8 cellular contexts compared by ENCODE assay signal in the genomic region with DNA sequence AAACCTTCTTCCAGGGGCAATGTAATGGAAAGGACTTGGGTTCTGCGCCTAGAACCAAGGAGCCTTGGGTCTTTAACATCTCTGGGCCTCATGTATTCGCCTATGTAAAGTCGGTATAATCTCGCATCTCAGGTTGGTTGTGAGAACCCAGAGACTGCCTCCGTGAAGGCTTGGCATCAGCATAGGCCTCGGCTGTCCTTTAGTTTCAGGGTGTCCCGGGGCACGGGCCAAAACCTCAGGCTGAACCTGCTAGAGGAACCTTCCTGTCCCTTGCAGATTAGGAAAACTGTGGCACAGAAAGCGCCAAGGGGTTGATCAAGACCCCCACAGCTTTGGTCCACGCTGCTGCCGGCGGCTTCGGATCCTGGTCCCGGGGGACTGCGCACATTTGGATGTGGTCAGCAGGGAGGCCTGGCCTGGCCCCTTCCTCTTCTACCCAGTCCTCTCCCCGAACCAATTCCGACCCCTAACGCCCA. TPM values are rescaled to one million over a fixed set of nuclear protein-coding genes. Genes with fewer than 3 reads are reported as not detected.
DNase-seq lines count a peak whose midpoint lies in the region; ATAC-seq and TF ChIP-seq lines count a peak whose summit lies in the region.

No MANE protein-coding gene starts in this region.

- 69 to 75% (median 73%) methylated on average over 18 of the region's 18 CpGs for WGBS in ovary, 3 donors

- peaks cover 29% of the 10 kb centered on the region for H3K4me1 Mint-ChIP-seq in CD8-positive, alpha-beta T cell (ENCODE audit: low read depth)

- peak overlapping the region; percentile 83 for H3K4me3 ChIP-seq in CD8-positive, alpha-beta T cell (ENCODE audit: low read depth, low read length)
- H3K4me3 ChIP-seq in Peyer's patch (peak overlapping the region; percentile 83 to 97 (median 88)), ovary (peak overlapping the region; percentile 95)

- H3K27ac ChIP-seq in CD8-positive, alpha-beta T cell (ENCODE audit: low read depth, low read length): peak overlapping the region; percentile 26
- H3K27ac ChIP-seq in Peyer's patch (peak overlapping the region; percentile 55 to 84 (median 72)), epithelial cell of prostate (peak overlapping the region; percentile 41), ovary (peak overlapping the region in 1 of 2 donors; percentile 63)

- CTCF ChIA-PET in CD8-positive, alpha-beta T cell (lab: Charles Lee): no interaction called here

- no peak for TF ChIP-seq CTCF in CD8-positive, alpha-beta T cell (IDR thresholded peaks at IDR 0.05)
- TF ChIP-seq CTCF in Peyer's patch (IDR thresholded peaks at IDR 0.05) (no peak), ovary (IDR thresholded peaks at IDR 0.05) (no peak)

- H3K4me3 Mint-ChIP-seq in CD8-positive, alpha-beta T cell: peak overlapping the region; percentile 95

- H3K9me3 Mint-ChIP-seq in CD8-positive, alpha-beta T cell: no peaks in the 10 kb centered on the region

- no peaks in the 10 kb centered on the region for H3K9me3 ChIP-seq in CD8-positive, alpha-beta T cell (ENCODE audit: low read length)
- H3K9me3 ChIP-seq in Peyer's patch (no peaks in the 10 kb centered on the region), ovary (no peaks in the 10 kb centered on the region)

- intact Hi-C loops in CD8-positive, alpha-beta T cell (cut with DNase I, micrococcal nuclease): loop anchor here (1.0 to 2.0 kb wide), 6 partner anchors 46 to 162 kb away; a partner anchor contains a TSS
- intact Hi-C loops in ovary (cut with DNase I): no loop called here

- TF ChIP-seq POLR2A in Peyer's patch (IDR thresholded peaks at IDR 0.05) (no peak), ovary (IDR thresholded peaks at IDR 0.05) (no peak)

- H3K27me3 ChIP-seq in CD8-positive, alpha-beta T cell (ENCODE audit: insufficient read depth, low read length): no peaks in the 10 kb centered on the region
- no peaks in the 10 kb centered on the region for H3K27me3 ChIP-seq in Peyer's patch
- H3K27me3 ChIP-seq in ovary: no peaks in the 10 kb centered on the region

- DNase-seq in CD8-positive, alpha-beta T cell: no peak
- DNase-seq in Peyer's patch: no peak
- no peak for DNase-seq in epithelial cell of prostate (ENCODE audit: low read depth, low spot score)
- DNase-seq in ovary: peak in 1 of 5 donors; percentile 36
- no peak for DNase-seq in NCI-H2227 treated with DMSO at 0.1 percent for 48 hours (lab: John Stamatoyannopoulos, UW)
- no peak for DNase-seq in HCEC 1CT
- DNase-seq in SKM-1 (lab: John Stamatoyannopoulos, UW; ENCODE audit: unreplicated experiment): no peak

- peak overlapping the region; percentile 89 for H3K27ac Mint-ChIP-seq in CD8-positive, alpha-beta T cell

- peaks cover 8% of the 10 kb centered on the region for H3K36me3 Mint-ChIP-seq in CD8-positive, alpha-beta T cell

- no peaks in the 10 kb centered on the region for H3K27me3 Mint-ChIP-seq in CD8-positive, alpha-beta T cell (ENCODE audit: low read depth)

- no peak for TF ChIP-seq EP300 in ovary (IDR thresholded peaks at IDR 0.05)

- peaks cover 19% of the 10 kb centered on the region for H3K4me1 ChIP-seq in CD8-positive, alpha-beta T cell (ENCODE audit: insufficient read depth, low read length)
- H3K4me1 ChIP-seq in Peyer's patch: peaks cover 0 to 26% (median 15%) of the 10 kb centered on the region in 4 donors
- peaks cover 11% of the 10 kb centered on the region for H3K4me1 ChIP-seq in ovary (ENCODE audit: insufficient read depth)

- no peak for ATAC-seq in CD8-positive, alpha-beta T cell
- ATAC-seq in HG03439 (IDR thresholded peaks at IDR 0.05; ENCODE audit: unreplicated experiment): no peak

- POLR2A ChIA-PET in CD8-positive, alpha-beta T cell (lab: Charles Lee): no interaction called here

- no peaks in the 10 kb centered on the region for H3K36me3 ChIP-seq in CD8-positive, alpha-beta T cell (ENCODE audit: insufficient read depth, low read length)
- H3K36me3 ChIP-seq in Peyer's patch (no peaks in the 10 kb centered on the region), ovary (no peaks in the 10 kb centered on the region)

RNA-seq across cellular contexts. Expression of a gene that starts 0.8 kb away (rescaled TPM):
- 1 to 10 TPM; 9.6 to 9.7 TPM for total RNA-seq in CD8-positive, alpha-beta T cell
- total RNA-seq in Peyer's patch (10 to 100 TPM; 11.4 to 30.6 (median 20.4) TPM), ovary (10 to 100 TPM; 13.7 to 17.4 (median 14.9) TPM)
- 10 to 100 TPM in 1 of 2 donors, 1 to 10 TPM in 1; 9.0 to 25.1 TPM for polyA plus RNA-seq in ovary

RNA-seq across cellular contexts. Expression of a gene that starts 41.8 kb away (rescaled TPM):
- 1 to 10 TPM in 1 of 2 experiments, under 1 TPM in 1; 0.58 to 1.2 TPM for total RNA-seq in CD8-positive, alpha-beta T cell
- 1 to 10 TPM; 2.5 to 4.0 (median 3.5) TPM for total RNA-seq in Peyer's patch
- total RNA-seq in ovary: 10 to 100 TPM; 11.1 to 45.7 (median 28.7) TPM
- polyA plus RNA-seq in ovary: 10 to 100 TPM; 17.1 to 18.1 TPM

RNA-seq across cellular contexts. Expression of a gene that starts 50.7 kb away (rescaled TPM):
- total RNA-seq in CD8-positive, alpha-beta T cell: 10 to 100 TPM; 15.5 to 17.1 TPM
- total RNA-seq in Peyer's patch (10 to 100 TPM; 23.5 to 52.0 (median 32.0) TPM), ovary (10 to 100 TPM in 6 of 7 donors, 1 to 10 TPM in 1; 7.3 to 30.9 (median 15.5) TPM)
- polyA plus RNA-seq in ovary: 10 to 100 TPM in 1 of 2 donors, 1 to 10 TPM in 1; 4.2 to 15.7 TPM

RNA-seq across cellular contexts. Expression of a gene that starts 50.8 kb away (rescaled TPM):
- 1 to 10 TPM; 4.4 to 6.4 TPM for total RNA-seq in CD8-positive, alpha-beta T cell
- total RNA-seq in Peyer's patch (10 to 100 TPM; 19.6 to 57.1 (median 35.1) TPM), ovary (10 to 100 TPM in 6 of 7 donors, 1 to 10 TPM in 1; 8.8 to 23.0 (median 15.0) TPM)
- 10 to 100 TPM in 1 of 2 donors, 1 to 10 TPM in 1; 1.3 to 13.1 TPM for polyA plus RNA-seq in ovary

RNA-seq across cellular contexts. Expression of a gene that starts 55.6 kb away (rescaled TPM):
- total RNA-seq in CD8-positive, alpha-beta T cell: 1 to 10 TPM; 5.2 to 9.5 TPM
- 100 to 1,000 TPM in 1 of 4 donors, 10 to 100 TPM in 3; 15.6 to 140 (median 69.8) TPM for total RNA-seq in Peyer's patch
- total RNA-seq in ovary: 100 to 1,000 TPM in 1 of 7 donors, 10 to 100 TPM in 6; 30.8 to 115 (median 77.7) TPM
- 10 to 100 TPM in 1 of 2 donors, 1 to 10 TPM in 1; 9.9 to 44.9 TPM for polyA plus RNA-seq in ovary

Comparison
In these comparisons a context has a peak if more than half of its experiments do, and no peak if none do; other contexts are left out.
1. intact Hi-C loops: an anchor here in CD8-positive, alpha-beta T cell (1.0 to 2.0 kb wide); none called in ovary.